ENCODE assay signal across 4 cellular contexts in the genomic region with DNA sequence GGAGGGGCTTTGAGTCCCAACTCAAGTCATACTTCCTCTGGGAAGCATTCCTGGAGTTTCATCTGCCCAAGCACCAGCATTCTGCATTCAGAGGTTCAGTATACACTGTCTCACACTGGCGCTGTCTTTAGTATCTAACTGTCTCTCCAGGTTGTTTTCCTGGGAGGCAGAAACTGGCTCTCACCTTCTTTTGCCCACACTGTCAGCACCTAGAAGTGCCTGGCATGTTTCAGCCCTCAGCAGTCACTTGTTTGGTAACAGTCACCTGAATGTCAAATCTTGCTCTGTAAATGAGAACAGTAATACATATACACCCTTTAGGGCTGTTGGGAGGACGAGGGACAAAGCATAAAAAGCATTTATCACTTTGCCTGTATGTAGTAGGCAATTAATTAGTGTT.
"Had no signal": no experiment of that assay in that cellular context is flagged by ENCODE, and none has a peak within 500 bp of the region (broad histone marks: within the 10 kb centered on the region; RNA-seq: fewer than 3 reads in every experiment).

No MANE protein-coding gene starts in this region.

- H3K4me3 ChIP-seq: GM23338 had no signal

- DNase-seq: H9, HCEC 1CT, IMR-90 had no signal

- ATAC-seq: GM23338 had no signal
